Comparison of ENCODE assay signal across 28 cellular contexts in the genomic region with DNA sequence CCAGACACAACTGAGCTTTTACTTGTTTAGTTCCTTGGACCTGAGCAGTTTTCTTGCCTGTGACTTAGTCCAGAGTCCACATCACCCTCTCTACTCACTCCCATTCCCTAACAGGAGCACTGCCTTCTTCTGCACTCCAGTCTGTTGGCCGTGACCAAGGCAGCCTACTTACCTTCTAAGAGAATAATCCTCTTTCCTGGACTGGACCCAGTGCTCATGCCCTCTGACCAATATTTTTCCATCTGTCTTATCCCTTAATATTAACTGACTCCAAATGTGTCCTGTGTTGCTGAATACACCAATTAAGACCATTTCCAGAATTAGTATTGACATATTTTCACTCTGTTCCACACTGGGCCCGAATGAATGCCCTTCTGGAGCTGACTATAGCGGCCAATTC.
"Had no signal": no experiment of that assay in that cellular context is flagged by ENCODE, and none has a peak within 500 bp of the region (broad histone marks: within the 10 kb centered on the region; RNA-seq: fewer than 3 reads in every experiment).

No MANE protein-coding gene starts in this region.

- H3K4me1 ChIP-seq: ascending aorta, foreskin keratinocyte had no signal

- DNase-seq: activated CD4-positive, alpha-beta memory T cell treated with anti-CD3 and anti-CD28 coated beads, Interleukin-2, amount 10 ng/mL, durations not matched to agents 7 days and 5 days; activated CD4-positive, alpha-beta T cell treated with anti-CD3 and anti-CD28 coated beads for 1 hour; activated CD4-positive, alpha-beta T cell treated with anti-CD3 and anti-CD28 coated beads for 4 hours; activated CD4-positive, alpha-beta T cell treated with anti-CD3 and anti-CD28 coated beads, Interleukin-2, amount 10 ng/mL, durations not matched to agents 7 days and 5 days; activated CD4-positive, alpha-beta T cell treated with anti-CD3 and anti-CD28 coated beads, Interleukin-2, amount 50 U/mL, for 4 hours; activated CD8-positive, alpha-beta memory T cell treated with anti-CD3 and anti-CD28 coated beads, Interleukin-2, amount 50 U/mL, for 48 hours; activated gamma-delta T cell; activated naive CD4-positive, alpha-beta T cell; activated naive CD4-positive, alpha-beta T cell treated with anti-CD3 and anti-CD28 coated beads, Interleukin-2, amount 10 ng/mL, durations not matched to agents 7 days and 5 days; activated naive CD8-positive, alpha-beta T cell treated with anti-CD3 and anti-CD28 coated beads, Interleukin-2, amount 10 ng/mL, durations not matched to agents 7 days and 5 days; activated T-cell treated with anti-CD3 and anti-CD28 coated beads for 4 hours; activated T-cell treated with anti-CD3 and anti-CD28 coated beads, Interleukin-2, amount 50 U/mL, for 24 hours; activated T-cell treated with anti-CD3 and anti-CD28 coated beads, Interleukin-2, amount 50 U/mL, for 72 hours; effector memory CD4-positive, alpha-beta T cell; erythroblast; foreskin keratinocyte; gastrocnemius medialis; glutamatergic neuron; heart left ventricle; T-helper 2 cell had no signal

- H3K36me3 ChIP-seq: ascending aorta, esophagus muscularis mucosa, gastrocnemius medialis, heart left ventricle had no signal

- H3K36me3 Mint-ChIP-seq: activated naive CD4-positive, alpha-beta T cell treated with anti-CD3 and anti-CD28 coated beads, Interleukin-2, amount 10 ng/mL, durations not matched to agents 7 days and 5 days; activated naive CD4-positive, alpha-beta T cell treated with anti-CD3 and anti-CD28 coated beads, Interleukin-2, amount 50 U/mL, for 72 hours; activated naive CD8-positive, alpha-beta T cell treated with anti-CD3 and anti-CD28 coated beads, Interleukin-2, amount 10 ng/mL, durations not matched to agents 7 days and 5 days; brain had no signal

- H3K27ac Mint-ChIP-seq: activated CD4-positive, alpha-beta memory T cell treated with anti-CD3 and anti-CD28 coated beads, Interleukin-2, amount 10 ng/mL, durations not matched to agents 7 days and 5 days; activated CD4-positive, alpha-beta T cell treated with anti-CD3 and anti-CD28 coated beads, Interleukin-2, amount 10 ng/mL, durations not matched to agents 7 days and 5 days; activated naive CD4-positive, alpha-beta T cell treated with anti-CD3 and anti-CD28 coated beads, Interleukin-2, amount 10 ng/mL, durations not matched to agents 7 days and 5 days; activated naive CD4-positive, alpha-beta T cell treated with anti-CD3 and anti-CD28 coated beads, Interleukin-2, amount 50 U/mL, for 72 hours; activated naive CD8-positive, alpha-beta T cell treated with anti-CD3 and anti-CD28 coated beads, Interleukin-2, amount 10 ng/mL, durations not matched to agents 7 days and 5 days; activated T-cell treated with anti-CD3 and anti-CD28 coated beads, Interleukin-2, amount 50 U/mL, for 24 hours; activated T-cell treated with anti-CD3 and anti-CD28 coated beads, Interleukin-2, amount 50 U/mL, for 72 hours; brain; dendritic cell treated with granulocyte-macrophage colony-stimulating factor and Interleukin-4, amounts not matched to agents 40 ng/mL and 50 ng/mL, for 4 days; WTC11 had no signal

- H3K4me3 Mint-ChIP-seq: activated CD4-positive, alpha-beta memory T cell treated with anti-CD3 and anti-CD28 coated beads, Interleukin-2, amount 10 ng/mL, durations not matched to agents 7 days and 5 days; activated CD4-positive, alpha-beta T cell treated with anti-CD3 and anti-CD28 coated beads, Interleukin-2, amount 10 ng/mL, durations not matched to agents 7 days and 5 days; activated naive CD4-positive, alpha-beta T cell treated with anti-CD3 and anti-CD28 coated beads, Interleukin-2, amount 10 ng/mL, durations not matched to agents 7 days and 5 days; activated naive CD8-positive, alpha-beta T cell treated with anti-CD3 and anti-CD28 coated beads, Interleukin-2, amount 10 ng/mL, durations not matched to agents 7 days and 5 days; activated T-cell treated with anti-CD3 and anti-CD28 coated beads, Interleukin-2, amount 50 U/mL, for 24 hours; activated T-cell treated with anti-CD3 and anti-CD28 coated beads, Interleukin-2, amount 50 U/mL, for 72 hours; brain; dendritic cell treated with granulocyte-macrophage colony-stimulating factor and Interleukin-4, amounts not matched to agents 40 ng/mL and 50 ng/mL, for 4 days; WTC11 had no signal

- H3K4me3 ChIP-seq: ascending aorta, coronary artery, dorsolateral prefrontal cortex, esophagus muscularis mucosa, gastrocnemius medialis, heart left ventricle had no signal

- ATAC-seq: activated naive CD4-positive, alpha-beta T cell treated with anti-CD3 and anti-CD28 coated beads, Interleukin-2, amount 50 U/mL, for 72 hours; activated T-cell treated with anti-CD3 and anti-CD28 coated beads, Interleukin-2, amount 50 U/mL, for 72 hours; foreskin keratinocyte; gastrocnemius medialis; heart left ventricle; WTC11 had no signal

- H3K4me1 Mint-ChIP-seq: activated CD4-positive, alpha-beta memory T cell treated with anti-CD3 and anti-CD28 coated beads, Interleukin-2, amount 10 ng/mL, durations not matched to agents 7 days and 5 days; activated CD4-positive, alpha-beta T cell treated with anti-CD3 and anti-CD28 coated beads, Interleukin-2, amount 10 ng/mL, durations not matched to agents 7 days and 5 days; activated naive CD4-positive, alpha-beta T cell treated with anti-CD3 and anti-CD28 coated beads, Interleukin-2, amount 10 ng/mL, durations not matched to agents 7 days and 5 days; activated naive CD8-positive, alpha-beta T cell treated with anti-CD3 and anti-CD28 coated beads, Interleukin-2, amount 10 ng/mL, durations not matched to agents 7 days and 5 days had no signal

- H3K27me3 Mint-ChIP-seq: activated CD4-positive, alpha-beta memory T cell treated with anti-CD3 and anti-CD28 coated beads, Interleukin-2, amount 10 ng/mL, durations not matched to agents 7 days and 5 days; activated CD4-positive, alpha-beta T cell treated with anti-CD3 and anti-CD28 coated beads, Interleukin-2, amount 10 ng/mL, durations not matched to agents 7 days and 5 days; activated naive CD4-positive, alpha-beta T cell treated with anti-CD3 and anti-CD28 coated beads, Interleukin-2, amount 10 ng/mL, durations not matched to agents 7 days and 5 days; activated naive CD8-positive, alpha-beta T cell treated with anti-CD3 and anti-CD28 coated beads, Interleukin-2, amount 10 ng/mL, durations not matched to agents 7 days and 5 days; activated T-cell treated with anti-CD3 and anti-CD28 coated beads, Interleukin-2, amount 50 U/mL, for 24 hours; dendritic cell treated with granulocyte-macrophage colony-stimulating factor and Interleukin-4, amounts not matched to agents 40 ng/mL and 50 ng/mL, for 4 days had no signal

- H3K9me3 ChIP-seq: ascending aorta, esophagus muscularis mucosa, gastrocnemius medialis, heart left ventricle had no signal

- H3K9me3 Mint-ChIP-seq: activated CD4-positive, alpha-beta T cell treated with anti-CD3 and anti-CD28 coated beads, Interleukin-2, amount 10 ng/mL, durations not matched to agents 7 days and 5 days; activated naive CD8-positive, alpha-beta T cell treated with anti-CD3 and anti-CD28 coated beads, Interleukin-2, amount 10 ng/mL, durations not matched to agents 7 days and 5 days; activated T-cell treated with anti-CD3 and anti-CD28 coated beads, Interleukin-2, amount 50 U/mL, for 24 hours; brain; dendritic cell treated with granulocyte-macrophage colony-stimulating factor and Interleukin-4, amounts not matched to agents 40 ng/mL and 50 ng/mL, for 4 days had no signal

- H3K27me3 ChIP-seq: ascending aorta, esophagus muscularis mucosa, foreskin keratinocyte, gastrocnemius medialis, heart left ventricle had no signal

- H3K27ac ChIP-seq: ascending aorta, coronary artery, dorsolateral prefrontal cortex, esophagus muscularis mucosa, foreskin keratinocyte, gastrocnemius medialis, heart left ventricle had no signal
